ENCODE assay signal across 2 cellular contexts in the genomic region with DNA sequence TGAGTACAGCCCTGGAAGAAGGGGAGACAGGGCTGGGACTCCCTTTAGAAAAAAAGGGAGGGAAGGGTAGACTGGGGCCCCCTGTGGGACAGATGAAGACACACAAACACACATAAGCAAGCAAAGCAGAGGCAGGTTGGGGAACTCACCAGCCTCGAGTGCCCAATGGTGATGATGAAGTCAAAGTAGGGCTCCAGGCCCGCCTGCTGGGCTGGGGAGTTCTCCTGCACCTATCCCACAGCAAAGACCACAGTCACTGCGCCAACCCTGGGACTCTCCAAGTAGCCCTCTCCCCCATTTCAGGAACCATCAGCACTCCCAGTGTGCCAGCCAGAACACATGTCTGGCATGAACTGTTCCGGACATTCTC.
TF ChIP-seq lines count a peak whose summit lies in the region.

No MANE protein-coding gene starts in this region.

TF ChIP-seq in SK-N-SH, 30 proteins besides CTCF, POLR2A, EP300 and RAD21:
- TF ChIP-seq, protein P1, sequence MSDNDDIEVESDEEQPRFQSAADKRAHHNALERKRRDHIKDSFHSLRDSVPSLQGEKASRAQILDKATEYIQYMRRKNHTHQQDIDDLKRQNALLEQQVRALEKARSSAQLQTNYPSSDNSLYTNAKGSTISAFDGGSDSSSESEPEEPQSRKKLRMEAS (IDR thresholded peaks at IDR 0.05; ENCODE audit: low read depth): no peak
- TF ChIP-seq TAF1 (IDR thresholded peaks at IDR 0.05; ENCODE audit: borderline replicate concordance, low read depth, low read length): no peak
- TF ChIP-seq, protein P2, sequence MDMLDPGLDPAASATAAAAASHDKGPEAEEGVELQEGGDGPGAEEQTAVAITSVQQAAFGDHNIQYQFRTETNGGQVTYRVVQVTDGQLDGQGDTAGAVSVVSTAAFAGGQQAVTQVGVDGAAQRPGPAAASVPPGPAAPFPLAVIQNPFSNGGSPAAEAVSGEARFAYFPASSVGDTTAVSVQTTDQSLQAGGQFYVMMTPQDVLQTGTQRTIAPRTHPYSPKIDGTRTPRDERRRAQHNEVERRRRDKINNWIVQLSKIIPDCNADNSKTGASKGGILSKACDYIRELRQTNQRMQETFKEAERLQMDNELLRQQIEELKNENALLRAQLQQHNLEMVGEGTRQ (IDR thresholded peaks at IDR 0.05; ENCODE audit: borderline replicate concordance, low read depth, low read length): no peak
- TF ChIP-seq, protein P3, sequence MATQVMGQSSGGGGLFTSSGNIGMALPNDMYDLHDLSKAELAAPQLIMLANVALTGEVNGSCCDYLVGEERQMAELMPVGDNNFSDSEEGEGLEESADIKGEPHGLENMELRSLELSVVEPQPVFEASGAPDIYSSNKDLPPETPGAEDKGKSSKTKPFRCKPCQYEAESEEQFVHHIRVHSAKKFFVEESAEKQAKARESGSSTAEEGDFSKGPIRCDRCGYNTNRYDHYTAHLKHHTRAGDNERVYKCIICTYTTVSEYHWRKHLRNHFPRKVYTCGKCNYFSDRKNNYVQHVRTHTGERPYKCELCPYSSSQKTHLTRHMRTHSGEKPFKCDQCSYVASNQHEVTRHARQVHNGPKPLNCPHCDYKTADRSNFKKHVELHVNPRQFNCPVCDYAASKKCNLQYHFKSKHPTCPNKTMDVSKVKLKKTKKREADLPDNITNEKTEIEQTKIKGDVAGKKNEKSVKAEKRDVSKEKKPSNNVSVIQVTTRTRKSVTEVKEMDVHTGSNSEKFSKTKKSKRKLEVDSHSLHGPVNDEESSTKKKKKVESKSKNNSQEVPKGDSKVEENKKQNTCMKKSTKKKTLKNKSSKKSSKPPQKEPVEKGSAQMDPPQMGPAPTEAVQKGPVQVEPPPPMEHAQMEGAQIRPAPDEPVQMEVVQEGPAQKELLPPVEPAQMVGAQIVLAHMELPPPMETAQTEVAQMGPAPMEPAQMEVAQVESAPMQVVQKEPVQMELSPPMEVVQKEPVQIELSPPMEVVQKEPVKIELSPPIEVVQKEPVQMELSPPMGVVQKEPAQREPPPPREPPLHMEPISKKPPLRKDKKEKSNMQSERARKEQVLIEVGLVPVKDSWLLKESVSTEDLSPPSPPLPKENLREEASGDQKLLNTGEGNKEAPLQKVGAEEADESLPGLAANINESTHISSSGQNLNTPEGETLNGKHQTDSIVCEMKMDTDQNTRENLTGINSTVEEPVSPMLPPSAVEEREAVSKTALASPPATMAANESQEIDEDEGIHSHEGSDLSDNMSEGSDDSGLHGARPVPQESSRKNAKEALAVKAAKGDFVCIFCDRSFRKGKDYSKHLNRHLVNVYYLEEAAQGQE (IDR thresholded peaks at IDR 0.05; ENCODE audit: low read depth, low read length): no peak
- TF ChIP-seq ELF1 (IDR thresholded peaks at IDR 0.05): no peak
- no peak for TF ChIP-seq SMC3 (IDR thresholded peaks at IDR 0.05; ENCODE audit: low read depth, low read length)
- no peak for TF ChIP-seq CHD2 (IDR thresholded peaks at IDR 0.05; ENCODE audit: low read length, partially characterized antibody)
- no peak for TF ChIP-seq RFX5 (IDR thresholded peaks at IDR 0.05; ENCODE audit: low read length)
- TF ChIP-seq JUND (IDR thresholded peaks at IDR 0.05): no peak
- TF ChIP-seq NRF1 (IDR thresholded peaks at IDR 0.05; ENCODE audit: low read depth, low read length): no peak
- no peak for TF ChIP-seq GABPA (IDR thresholded peaks at IDR 0.05; ENCODE audit: low read depth)
- TF ChIP-seq EZH2phosphoT487 (IDR thresholded peaks at IDR 0.05; ENCODE audit: borderline replicate concordance, low read depth): no peak
- no peak for TF ChIP-seq FOXM1 (IDR thresholded peaks at IDR 0.05; ENCODE audit: low read depth)
- TF ChIP-seq GATA2 (CRISPR knock-in tag; IDR thresholded peaks at IDR 0.05): no peak
- no peak for TF ChIP-seq NFIC (IDR thresholded peaks at IDR 0.05; ENCODE audit: borderline replicate concordance)
- TF ChIP-seq, protein P4, sequence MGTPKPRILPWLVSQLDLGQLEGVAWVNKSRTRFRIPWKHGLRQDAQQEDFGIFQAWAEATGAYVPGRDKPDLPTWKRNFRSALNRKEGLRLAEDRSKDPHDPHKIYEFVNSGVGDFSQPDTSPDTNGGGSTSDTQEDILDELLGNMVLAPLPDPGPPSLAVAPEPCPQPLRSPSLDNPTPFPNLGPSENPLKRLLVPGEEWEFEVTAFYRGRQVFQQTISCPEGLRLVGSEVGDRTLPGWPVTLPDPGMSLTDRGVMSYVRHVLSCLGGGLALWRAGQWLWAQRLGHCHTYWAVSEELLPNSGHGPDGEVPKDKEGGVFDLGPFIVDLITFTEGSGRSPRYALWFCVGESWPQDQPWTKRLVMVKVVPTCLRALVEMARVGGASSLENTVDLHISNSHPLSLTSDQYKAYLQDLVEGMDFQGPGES (IDR thresholded peaks at IDR 0.05; ENCODE audit: low read depth, low read length): no peak

TF ChIP-seq in SK-N-SH treated with all-trans-retinoic acid at 6 μM for 48 hours, 23 proteins besides CTCF, POLR2A, EP300 and RAD21 (continued from another document):
- TF ChIP-seq, protein P5, sequence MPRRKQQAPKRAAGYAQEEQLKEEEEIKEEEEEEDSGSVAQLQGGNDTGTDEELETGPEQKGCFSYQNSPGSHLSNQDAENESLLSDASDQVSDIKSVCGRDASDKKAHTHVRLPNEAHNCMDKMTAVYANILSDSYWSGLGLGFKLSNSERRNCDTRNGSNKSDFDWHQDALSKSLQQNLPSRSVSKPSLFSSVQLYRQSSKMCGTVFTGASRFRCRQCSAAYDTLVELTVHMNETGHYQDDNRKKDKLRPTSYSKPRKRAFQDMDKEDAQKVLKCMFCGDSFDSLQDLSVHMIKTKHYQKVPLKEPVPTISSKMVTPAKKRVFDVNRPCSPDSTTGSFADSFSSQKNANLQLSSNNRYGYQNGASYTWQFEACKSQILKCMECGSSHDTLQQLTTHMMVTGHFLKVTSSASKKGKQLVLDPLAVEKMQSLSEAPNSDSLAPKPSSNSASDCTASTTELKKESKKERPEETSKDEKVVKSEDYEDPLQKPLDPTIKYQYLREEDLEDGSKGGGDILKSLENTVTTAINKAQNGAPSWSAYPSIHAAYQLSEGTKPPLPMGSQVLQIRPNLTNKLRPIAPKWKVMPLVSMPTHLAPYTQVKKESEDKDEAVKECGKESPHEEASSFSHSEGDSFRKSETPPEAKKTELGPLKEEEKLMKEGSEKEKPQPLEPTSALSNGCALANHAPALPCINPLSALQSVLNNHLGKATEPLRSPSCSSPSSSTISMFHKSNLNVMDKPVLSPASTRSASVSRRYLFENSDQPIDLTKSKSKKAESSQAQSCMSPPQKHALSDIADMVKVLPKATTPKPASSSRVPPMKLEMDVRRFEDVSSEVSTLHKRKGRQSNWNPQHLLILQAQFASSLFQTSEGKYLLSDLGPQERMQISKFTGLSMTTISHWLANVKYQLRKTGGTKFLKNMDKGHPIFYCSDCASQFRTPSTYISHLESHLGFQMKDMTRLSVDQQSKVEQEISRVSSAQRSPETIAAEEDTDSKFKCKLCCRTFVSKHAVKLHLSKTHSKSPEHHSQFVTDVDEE (CRISPR knock-in tag; IDR thresholded peaks at IDR 0.05): no peak
- no peak for TF ChIP-seq RARB (CRISPR knock-in tag; IDR thresholded peaks at IDR 0.05)
- TF ChIP-seq TCF4 (CRISPR knock-in tag; IDR thresholded peaks at IDR 0.05; ENCODE audit: borderline replicate concordance): no peak
- TF ChIP-seq ZFP30 (CRISPR knock-in tag; IDR thresholded peaks at IDR 0.05): no peak
- no peak for TF ChIP-seq TOX (CRISPR knock-in tag; IDR thresholded peaks at IDR 0.05; ENCODE audit: borderline replicate concordance)
- TF ChIP-seq, protein P6, sequence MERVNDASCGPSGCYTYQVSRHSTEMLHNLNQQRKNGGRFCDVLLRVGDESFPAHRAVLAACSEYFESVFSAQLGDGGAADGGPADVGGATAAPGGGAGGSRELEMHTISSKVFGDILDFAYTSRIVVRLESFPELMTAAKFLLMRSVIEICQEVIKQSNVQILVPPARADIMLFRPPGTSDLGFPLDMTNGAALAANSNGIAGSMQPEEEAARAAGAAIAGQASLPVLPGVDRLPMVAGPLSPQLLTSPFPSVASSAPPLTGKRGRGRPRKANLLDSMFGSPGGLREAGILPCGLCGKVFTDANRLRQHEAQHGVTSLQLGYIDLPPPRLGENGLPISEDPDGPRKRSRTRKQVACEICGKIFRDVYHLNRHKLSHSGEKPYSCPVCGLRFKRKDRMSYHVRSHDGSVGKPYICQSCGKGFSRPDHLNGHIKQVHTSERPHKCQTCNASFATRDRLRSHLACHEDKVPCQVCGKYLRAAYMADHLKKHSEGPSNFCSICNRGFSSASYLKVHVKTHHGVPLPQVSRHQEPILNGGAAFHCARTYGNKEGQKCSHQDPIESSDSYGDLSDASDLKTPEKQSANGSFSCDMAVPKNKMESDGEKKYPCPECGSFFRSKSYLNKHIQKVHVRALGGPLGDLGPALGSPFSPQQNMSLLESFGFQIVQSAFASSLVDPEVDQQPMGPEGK (CRISPR knock-in tag; IDR thresholded peaks at IDR 0.05; ENCODE audit: borderline replicate concordance): no peak
- TF ChIP-seq SNAI2 (CRISPR knock-in tag; IDR thresholded peaks at IDR 0.05): no peak
- no peak for TF ChIP-seq PPARA (CRISPR knock-in tag; IDR thresholded peaks at IDR 0.05; ENCODE audit: borderline replicate concordance)
TF ChIP-seq in SK-N-SH treated with all-trans-retinoic acid at 6 μM for 48 hours: peak in this region for 0.
